ENCODE assay signal across 34 cellular contexts in genomic region chr4:150713251-150713650, GRCh38.
"Had no signal": no experiment of that assay in that cellular context is flagged by ENCODE, and none has a peak within 500 bp of the region (broad histone marks: within the 10 kb centered on the region; RNA-seq: fewer than 3 reads in every experiment).

No MANE protein-coding gene starts in this region.

- H3K36me3 ChIP-seq: MG63 had no signal

- H3K27ac ChIP-seq: KMS-11 had no signal

- H3K9me3 ChIP-seq: MG63 had no signal

- H3K4me3 ChIP-seq: MG63 had no signal

- H3K27me3 ChIP-seq: MG63 had no signal

- DNase-seq: Karpas-422, Kasumi-1, MG63, MM.1S, MV-4-11, NCI-H1048, NCI-H1092, NCI-H1092 treated with DMSO at 0.1 percent for 48 hours, NCI-H1105, NCI-H1105 treated with DMSO at 0.1 percent for 48 hours, NCI-H1417, NCI-H1417 treated with DMSO at 0.1 percent for 48 hours, NCI-H1436, NCI-H1436 treated with DMSO at 0.1 percent for 48 hours, NCI-H146, NCI-H1694, NCI-H1694 treated with DMSO at 0.1 percent for 48 hours, NCI-H187, NCI-H187 treated with DMSO at 0.1 percent for 48 hours, NCI-H1930, NCI-H2029, NCI-H2029 treated with DMSO at 0.1 percent for 48 hours, NCI-H2081, NCI-H2081 treated with DMSO at 0.1 percent for 48 hours, NCI-H2107, NCI-H2171, NCI-H2171 treated with DMSO at 0.1 percent for 48 hours, NCI-H2227 treated with DMSO at 0.1 percent for 48 hours, NCI-H226, NCI-H345, NCI-H446, NCI-H446 treated with DMSO at 0.1 percent for 48 hours, NCI-H510A had no signal
